8 cellular contexts compared by ENCODE assay signal in genomic region chr3:132399054-132399929, GRCh38. TPM values are rescaled to one million over a fixed set of nuclear protein-coding genes. Genes with fewer than 3 reads are reported as not detected.
A peak's percentile ranks its signal among the peaks of the same experiment; 100 is the strongest.
DNase-seq lines count a peak whose midpoint lies in the region; ATAC-seq, FAIRE-seq and TF ChIP-seq lines count a peak whose summit lies in the region.

No MANE protein-coding gene starts in this region.

- peak; percentile 71 for FAIRE-seq in keratinocyte (lab: Jason Lieb, UNC)

- no peaks in the 10 kb centered on the region for H3K4me1 ChIP-seq in keratinocyte (ENCODE audit: control insufficient read depth, extremely low read depth, insufficient read depth, low read length)
- no peaks in the 10 kb centered on the region for H3K4me1 ChIP-seq in thoracic aorta (ENCODE audit: control insufficient read depth in 1 of 2, low read depth in 2 of 2)

- H3K9me1 ChIP-seq in keratinocyte (ENCODE audit: control insufficient read depth, extremely low read depth, insufficient read depth, low read length): no peaks in the 10 kb centered on the region

- ATAC-seq in HG02759 (IDR thresholded peaks at IDR 0.05; ENCODE audit: unreplicated experiment): peak; percentile 61
- no peak for ATAC-seq in thoracic aorta (ENCODE audit: insufficient number of reproducible peaks, low FRiP score, low read depth)
- ATAC-seq in GM18867 (IDR thresholded peaks at IDR 0.05; ENCODE audit: unreplicated experiment): no peak

- H3K9me3 ChIP-seq in keratinocyte (ENCODE audit: control insufficient read depth, low read depth, low read length) (no peaks in the 10 kb centered on the region), thoracic aorta (no peaks in the 10 kb centered on the region)

- no peak overlapping the region for H3K9ac ChIP-seq in keratinocyte (ENCODE audit: control insufficient read depth, extremely low read depth, insufficient read depth, low read length)

- H3K27ac ChIP-seq in brain microvascular endothelial cell (no peak overlapping the region), keratinocyte (ENCODE audit: control insufficient read depth, insufficient read depth, low read length) (no peak overlapping the region), thoracic aorta (no peak overlapping the region)

- H3K4me3 ChIP-seq in brain microvascular endothelial cell (ENCODE audit: low read depth, low read length): no peak overlapping the region
- no peak overlapping the region for H3K4me3 ChIP-seq in keratinocyte (ENCODE audit: control insufficient read depth in 2 of 3, extremely low read depth in 1 of 3, insufficient read depth in 2 of 3, low read depth in 1 of 3, low read length in 3 of 3)
- H3K4me3 ChIP-seq in thoracic aorta: no peak overlapping the region

- in situ Hi-C loops in brain microvascular endothelial cell (cut with HindIII; ENCODE audit: low pct_ligation_motif_present, low sequenced_read_pairs): no loop called here

- no peak overlapping the region for H3K4me2 ChIP-seq in keratinocyte (ENCODE audit: control insufficient read depth, extremely low read depth, insufficient read depth, low read depth, low read length)

- H4K20me1 ChIP-seq in keratinocyte (ENCODE audit: control insufficient read depth, extremely low read depth, insufficient read depth, low read length): no peaks in the 10 kb centered on the region

- peak; percentile 36 for DNase-seq in activated CD4-positive, alpha-beta T cell treated with anti-CD3 and anti-CD28 coated beads for 48 hours
- DNase-seq in activated CD4-positive, alpha-beta T cell treated with anti-CD3 and anti-CD28 coated beads, Interleukin-2, amount 50 U/mL, for 4 hours: no peak
- DNase-seq in NCI-H82 treated with DMSO at 0.1 percent for 48 hours (lab: John Stamatoyannopoulos, UW; ENCODE audit: unreplicated experiment) (peak; percentile 46), brain microvascular endothelial cell (peak; percentile 56), keratinocyte (ENCODE audit: low read depth, low spot score) (no peak), thoracic aorta (ENCODE audit: low spot score) (no peak)

- H3K79me2 ChIP-seq in keratinocyte (ENCODE audit: control insufficient read depth, insufficient read depth, low read length): no peaks in the 10 kb centered on the region

- no peaks in the 10 kb centered on the region for H3K36me3 ChIP-seq in brain microvascular endothelial cell (replicated peaks)
- no peaks in the 10 kb centered on the region for H3K36me3 ChIP-seq in keratinocyte (ENCODE audit: control insufficient read depth in 2 of 2, extremely low read depth in 1 of 2, insufficient read depth in 2 of 2, low read length in 2 of 2)
- no peaks in the 10 kb centered on the region for H3K36me3 ChIP-seq in thoracic aorta

- peak; percentile 87 for TF ChIP-seq CTCF in brain microvascular endothelial cell (IDR thresholded peaks at IDR 0.05; ENCODE audit: low read depth, low read length, missing control alignments)
- peak; percentile 72 to 81 (median 75) for TF ChIP-seq CTCF in keratinocyte (optimal IDR thresholded peaks at IDR 0.05 in 1 of 3, IDR thresholded peaks at IDR 0.05 in 1 of 3, conservative IDR thresholded peaks at IDR 0.05 in 1 of 3; ENCODE audit: extremely low read depth in 1 of 3, insufficient read depth in 2 of 3, low read length in 3 of 3)
- TF ChIP-seq CTCF in thoracic aorta (IDR thresholded peaks at IDR 0.05): peak; percentile 58

- dilution Hi-C loops in keratinocyte (cut with MboI; ENCODE audit: extremely low pct_ligation_motif_present, low sequenced_read_pairs): no loop called here

- no peak overlapping the region for H2AFZ ChIP-seq in keratinocyte (ENCODE audit: control insufficient read depth, low read length)

- H3K27me3 ChIP-seq in brain microvascular endothelial cell (replicated peaks): no peaks in the 10 kb centered on the region
- H3K27me3 ChIP-seq in keratinocyte (ENCODE audit: control insufficient read depth, extremely low read depth, insufficient read depth, low read length): no peaks in the 10 kb centered on the region
- H3K27me3 ChIP-seq in thoracic aorta (replicated peaks; ENCODE audit: insufficient read depth): no peaks in the 10 kb centered on the region

RNA-seq across cellular contexts. Expression of gene DNAJC13, which starts 18.0 kb away (rescaled TPM):
- 18.4 to 24.3 TPM (median 19.0 TPM) in 3 replicates for polyA plus RNA-seq in keratinocyte
- polyA plus RNA-seq in keratinocyte (2011; ENCODE audit: low read depth): 12.3 TPM
- polyA plus RNA-seq in keratinocyte (2011; cell fraction: cytosol; rRNA removed): 11.0 and 20.7 TPM in 2 replicates
- 26.1 and 31.9 TPM in 2 replicates for polyA plus RNA-seq in keratinocyte (2011; cell fraction: nucleus; rRNA removed)
- 7.3 and 17.1 TPM in 2 replicates for polyA plus RNA-seq in keratinocyte (2012; ENCODE audit: low replicate concordance)
- polyA minus RNA-seq in keratinocyte: 11.0 to 49.9 TPM (median 25.7 TPM) in 3 replicates
- 27.6 TPM for polyA minus RNA-seq in keratinocyte (2011; cell fraction: cytosol; rRNA and poly(A)+ RNA removed)
- polyA minus RNA-seq in keratinocyte (2011; cell fraction: nucleus; rRNA and poly(A)+ RNA removed): 52.0 and 84.2 TPM in 2 replicates
- 10 to 100 TPM; 47.4 to 49.5 TPM for total RNA-seq in thoracic aorta

Comparison
In these comparisons a context has a peak if more than half of its experiments do, and no peak if none do; other contexts are left out.
1. DNase-seq: peak in activated CD4-positive, alpha-beta T cell treated with anti-CD3 and anti-CD28 coated beads for 48 hours (single experiment), NCI-H82 treated with DMSO at 0.1 percent for 48 hours (single experiment) and brain microvascular endothelial cell (single experiment); none in activated CD4-positive, alpha-beta T cell treated with anti-CD3 and anti-CD28 coated beads, Interleukin-2, amount 50 U/mL, for 4 hours (0 of 2), keratinocyte (single experiment) and thoracic aorta (single experiment).
2. Peak in every context shown above with its lines, with median percentiles within 50 percentile points of each other: CTCF ChIP-seq.